2 cellular contexts compared by ENCODE assay signal in the genomic region with DNA sequence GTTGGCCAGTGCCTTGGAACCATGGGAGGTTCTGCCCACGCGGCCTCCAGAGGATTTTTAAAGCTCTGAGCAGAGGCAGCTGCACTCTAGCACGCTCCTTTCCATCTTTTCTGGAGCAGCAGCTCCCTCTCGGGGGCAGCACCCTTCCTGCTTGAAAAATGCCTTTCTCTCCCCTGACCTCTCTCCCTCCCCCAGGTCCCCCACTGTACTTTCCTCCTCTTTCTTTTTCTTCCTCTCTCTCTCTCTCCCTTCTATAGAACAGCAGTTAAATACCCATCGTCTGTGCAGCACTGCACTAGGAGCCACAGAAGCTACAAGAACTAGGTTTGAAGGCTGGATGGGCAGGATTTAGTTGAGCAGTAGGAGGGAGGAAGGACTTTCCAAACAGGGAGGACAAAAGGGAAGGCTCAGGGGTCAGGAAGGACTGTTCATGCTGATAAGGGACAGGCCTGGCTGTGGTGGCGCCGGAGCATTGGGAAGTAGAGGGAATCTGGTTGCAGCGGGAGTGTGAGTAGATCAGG.
A peak's percentile ranks its signal among the peaks of the same experiment; 100 is the strongest.
TF ChIP-seq lines count a peak whose summit lies in the region.

No MANE protein-coding gene starts in this region.

TF ChIP-seq in IMR-90, 13 proteins besides CTCF, POLR2A, EP300 and RAD21:
- TF ChIP-seq FOS (IDR thresholded peaks at IDR 0.05; ENCODE audit: low read depth, low read length), result no peak
- TF ChIP-seq, protein P1, sequence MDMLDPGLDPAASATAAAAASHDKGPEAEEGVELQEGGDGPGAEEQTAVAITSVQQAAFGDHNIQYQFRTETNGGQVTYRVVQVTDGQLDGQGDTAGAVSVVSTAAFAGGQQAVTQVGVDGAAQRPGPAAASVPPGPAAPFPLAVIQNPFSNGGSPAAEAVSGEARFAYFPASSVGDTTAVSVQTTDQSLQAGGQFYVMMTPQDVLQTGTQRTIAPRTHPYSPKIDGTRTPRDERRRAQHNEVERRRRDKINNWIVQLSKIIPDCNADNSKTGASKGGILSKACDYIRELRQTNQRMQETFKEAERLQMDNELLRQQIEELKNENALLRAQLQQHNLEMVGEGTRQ (IDR thresholded peaks at IDR 0.05; ENCODE audit: low read depth, low read length), result no peak
- no peak for TF ChIP-seq MAFK (IDR thresholded peaks at IDR 0.05; ENCODE audit: low read depth, low read length)
- no peak for TF ChIP-seq RCOR1 (IDR thresholded peaks at IDR 0.05; ENCODE audit: insufficient replicate concordance, low read length)
TF ChIP-seq in IMR-90: peak in this region for 0.

TF ChIP-seq in HepG2, 621 proteins besides CTCF, POLR2A, EP300 and RAD21 (continues in another document):
- TF ChIP-seq, protein P2, sequence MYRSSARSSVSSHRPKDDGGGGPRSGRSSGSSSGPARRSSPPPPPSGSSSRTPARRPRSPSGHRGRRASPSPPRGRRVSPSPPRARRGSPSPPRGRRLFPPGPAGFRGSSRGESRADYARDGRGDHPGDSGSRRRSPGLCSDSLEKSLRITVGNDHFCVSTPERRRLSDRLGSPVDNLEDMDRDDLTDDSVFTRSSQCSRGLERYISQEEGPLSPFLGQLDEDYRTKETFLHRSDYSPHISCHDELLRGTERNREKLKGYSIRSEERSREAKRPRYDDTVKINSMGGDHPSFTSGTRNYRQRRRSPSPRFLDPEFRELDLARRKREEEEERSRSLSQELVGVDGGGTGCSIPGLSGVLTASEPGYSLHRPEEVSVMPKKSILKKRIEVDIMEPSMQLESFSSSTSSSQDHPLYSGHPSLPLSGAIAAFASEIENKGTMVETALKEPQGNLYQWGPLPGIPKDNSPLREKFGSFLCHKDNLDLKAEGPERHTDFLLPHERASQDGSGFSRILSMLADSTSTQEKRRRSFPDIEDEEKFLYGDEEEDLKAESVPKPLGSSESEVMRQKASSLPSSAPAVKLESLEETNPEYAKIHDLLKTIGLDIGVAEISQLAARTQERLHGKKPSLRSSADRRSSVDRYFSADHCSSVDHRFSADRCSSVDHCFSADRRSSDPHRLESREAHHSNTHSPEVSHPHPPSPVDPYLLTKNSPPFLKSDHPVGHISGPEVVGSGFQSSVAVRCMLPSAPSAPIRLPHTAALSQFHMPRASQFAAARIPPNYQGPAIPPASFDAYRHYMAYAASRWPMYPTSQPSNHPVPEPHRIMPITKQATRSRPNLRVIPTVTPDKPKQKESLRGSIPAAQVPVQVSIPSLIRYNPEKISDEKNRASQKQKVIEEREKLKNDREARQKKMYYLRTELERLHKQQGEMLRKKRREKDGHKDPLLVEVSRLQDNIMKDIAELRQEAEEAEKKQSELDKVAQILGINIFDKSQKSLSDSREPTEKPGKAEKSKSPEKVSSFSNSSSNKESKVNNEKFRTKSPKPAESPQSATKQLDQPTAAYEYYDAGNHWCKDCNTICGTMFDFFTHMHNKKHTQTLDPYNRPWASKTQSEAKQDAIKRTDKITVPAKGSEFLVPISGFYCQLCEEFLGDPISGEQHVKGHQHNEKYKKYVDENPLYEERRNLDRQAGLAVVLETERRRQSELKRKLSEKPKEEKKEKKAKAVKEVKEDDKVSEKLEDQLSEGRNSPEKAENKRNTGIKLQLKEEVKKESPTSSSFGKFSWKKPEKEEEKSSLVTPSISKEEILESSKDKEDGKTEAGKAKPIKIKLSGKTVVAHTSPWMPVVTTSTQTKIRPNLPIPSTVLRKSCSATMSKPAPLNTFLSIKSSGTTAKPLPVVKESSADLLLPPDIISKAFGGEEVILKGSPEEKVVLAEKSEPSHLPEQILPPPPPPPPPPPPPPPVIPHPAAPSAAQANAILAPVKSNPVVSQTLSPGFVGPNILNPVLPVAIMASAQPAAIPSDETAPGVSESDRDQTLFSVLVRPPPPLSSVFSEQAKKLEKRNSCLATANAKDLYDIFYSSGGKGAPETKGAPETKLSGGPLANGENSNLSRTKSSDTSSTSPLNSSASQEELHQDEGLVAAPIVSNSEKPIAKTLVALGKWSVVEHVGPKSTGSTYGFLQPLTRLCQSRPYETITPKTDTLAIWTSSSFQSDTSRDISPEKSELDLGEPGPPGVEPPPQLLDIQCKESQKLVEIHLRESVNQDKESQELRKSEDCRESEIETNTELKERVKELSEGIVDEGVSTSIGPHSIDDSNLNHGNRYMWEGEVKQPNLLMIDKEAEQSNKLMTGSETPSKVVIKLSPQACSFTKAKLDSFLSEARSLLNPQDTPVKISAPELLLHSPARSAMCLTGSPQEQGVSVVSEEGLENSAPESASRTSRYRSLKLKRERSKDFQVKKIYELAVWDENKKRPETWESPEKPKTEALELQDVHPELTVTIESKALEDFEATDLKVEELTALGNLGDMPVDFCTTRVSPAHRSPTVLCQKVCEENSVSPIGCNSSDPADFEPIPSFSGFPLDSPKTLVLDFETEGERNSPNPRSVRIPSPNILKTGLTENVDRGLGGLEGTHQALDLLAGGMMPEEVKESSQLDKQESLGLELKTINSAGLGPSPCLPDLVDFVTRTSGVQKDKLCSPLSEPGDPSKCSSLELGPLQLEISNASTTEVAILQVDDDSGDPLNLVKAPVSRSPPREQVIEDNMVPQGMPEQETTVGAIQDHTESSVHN (CRISPR knock-in tag; IDR thresholded peaks at IDR 0.05), result no peak
- TF ChIP-seq SAP130 (CRISPR knock-in tag; IDR thresholded peaks at IDR 0.05; ENCODE audit: low read depth) (peak; percentile 46; the same call in 1 of the 2 replicates), ZNF10 (CRISPR knock-in tag; IDR thresholded peaks at IDR 0.05; ENCODE audit: borderline replicate concordance, low read depth) (no peak), CAMTA2 (CRISPR knock-in tag; IDR thresholded peaks at IDR 0.05; ENCODE audit: borderline replicate concordance) (no peak), RCOR2 (CRISPR knock-in tag; IDR thresholded peaks at IDR 0.05) (no peak), ZNF781 (CRISPR knock-in tag; IDR thresholded peaks at IDR 0.05; ENCODE audit: borderline replicate concordance, not compliant biosample characterization) (no peak), YEATS4 (CRISPR knock-in tag; IDR thresholded peaks at IDR 0.05; ENCODE audit: borderline replicate concordance) (0 out of 2 replicates have a peak, but pooled peaks have one; percentile 18), MIER2 (CRISPR knock-in tag; IDR thresholded peaks at IDR 0.05) (no peak), ZNF598 (CRISPR knock-in tag; IDR thresholded peaks at IDR 0.05; ENCODE audit: borderline replicate concordance) (no peak), NR2C2 (CRISPR knock-in tag; IDR thresholded peaks at IDR 0.05; ENCODE audit: borderline replicate concordance) (no peak), PBX2 (CRISPR knock-in tag; IDR thresholded peaks at IDR 0.05) (no peak), ZBTB49 (CRISPR knock-in tag; IDR thresholded peaks at IDR 0.05; ENCODE audit: borderline replicate concordance) (no peak), ZNF644 (CRISPR knock-in tag; IDR thresholded peaks at IDR 0.05; ENCODE audit: low read depth) (no peak), ZBTB4 (CRISPR knock-in tag; IDR thresholded peaks at IDR 0.05; ENCODE audit: borderline replicate concordance) (no peak), SETDB1 (CRISPR knock-in tag; IDR thresholded peaks at IDR 0.05; ENCODE audit: borderline replicate concordance) (no peak), GABPA (IDR thresholded peaks at IDR 0.05; ENCODE audit: low read depth, low read length) (no peak), GABPA (CRISPR knock-in tag; IDR thresholded peaks at IDR 0.05; ENCODE audit: low read depth) (peak; percentile 20; the same call in 1 of the 2 replicates), ZBTB8A (CRISPR knock-in tag; IDR thresholded peaks at IDR 0.05; ENCODE audit: borderline replicate concordance, low read depth) (no peak), KLF16 (CRISPR knock-in tag; IDR thresholded peaks at IDR 0.05) (no peak), ZNF253 (CRISPR knock-in tag; IDR thresholded peaks at IDR 0.05; ENCODE audit: borderline replicate concordance) (no peak), ZFP36L2 (CRISPR knock-in tag; IDR thresholded peaks at IDR 0.05) (no peak), ARID4A (CRISPR knock-in tag; IDR thresholded peaks at IDR 0.05; ENCODE audit: borderline replicate concordance) (peak; percentile 43; the same call in 1 of the 2 replicates)
- TF ChIP-seq, protein P3, sequence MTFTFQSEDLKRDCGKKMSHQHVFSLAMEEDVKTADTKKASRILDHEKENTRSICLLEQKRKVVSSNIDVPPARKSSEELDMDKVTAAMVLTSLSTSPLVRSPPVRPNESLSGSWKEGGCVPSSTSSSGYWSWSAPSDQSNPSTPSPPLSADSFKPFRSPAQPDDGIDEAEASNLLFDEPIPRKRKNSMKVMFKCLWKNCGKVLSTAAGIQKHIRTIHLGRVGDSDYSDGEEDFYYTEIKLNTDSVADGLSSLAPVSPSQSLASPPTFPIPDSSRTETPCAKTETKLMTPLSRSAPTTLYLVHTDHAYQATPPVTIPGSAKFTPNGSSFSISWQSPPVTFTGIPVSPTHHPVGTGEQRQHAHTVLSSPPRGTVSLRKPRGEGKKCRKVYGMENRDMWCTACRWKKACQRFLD (CRISPR knock-in tag; IDR thresholded peaks at IDR 0.05; ENCODE audit: borderline replicate concordance), result no peak
